Comparison of ENCODE assay signal across 18 cellular contexts in the genomic region with DNA sequence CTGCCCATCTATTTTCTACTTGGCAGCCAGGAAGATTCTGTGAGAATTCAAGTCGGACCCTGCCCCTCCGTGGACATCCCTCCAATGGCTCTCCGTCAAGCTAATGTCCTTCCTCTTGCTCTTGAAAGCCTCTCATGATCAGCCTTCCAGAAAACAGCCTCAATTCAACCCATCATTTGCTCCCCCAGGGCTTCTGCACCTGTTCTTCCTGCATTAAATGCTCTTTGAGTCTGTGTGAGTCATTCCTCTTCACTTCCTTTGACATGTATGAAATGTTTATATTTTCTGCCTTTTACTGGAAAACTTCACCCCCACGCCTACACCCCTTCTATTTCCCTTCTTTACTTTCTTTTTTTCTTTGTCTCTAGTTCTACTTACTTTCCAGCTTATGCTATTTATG.
"Had no signal": no experiment of that assay in that cellular context is flagged by ENCODE, and none has a peak within 500 bp of the region (broad histone marks: within the 10 kb centered on the region; RNA-seq: fewer than 3 reads in every experiment).

No MANE protein-coding gene starts in this region.

- H3K9me3 ChIP-seq: esophagus muscularis mucosa, psoas muscle had no signal

- ATAC-seq: activated CD4-positive, CD25-positive, alpha-beta regulatory T cell treated with anti-CD3 and anti-CD28 coated beads, Interleukin-2, amount 50 U/mL, for 24 hours; activated CD8-positive, alpha-beta memory T cell treated with anti-CD3 and anti-CD28 coated beads, Interleukin-2, amount 10 ng/mL, durations not matched to agents 7 days and 5 days; natural killer cell treated with Interleukin-12 subunit alpha and Interleukin-12 subunit beta and Interleukin-15 and Interleukin-18, amount 100 ng/mL, for 72 hours; psoas muscle; sciatic nerve had no signal

- H3K27me3 ChIP-seq: brain microvascular endothelial cell, dorsolateral prefrontal cortex, esophagus muscularis mucosa had no signal

- H3K36me3 ChIP-seq: brain microvascular endothelial cell, esophagus muscularis mucosa, left ventricle myocardium inferior had no signal

- H3K27ac ChIP-seq: brain microvascular endothelial cell, dorsolateral prefrontal cortex, esophagus muscularis mucosa, left ventricle myocardium inferior, psoas muscle had no signal

- H3K4me3 ChIP-seq: dorsolateral prefrontal cortex, esophagus muscularis mucosa, left ventricle myocardium inferior, psoas muscle had no signal

- DNase-seq: activated CD4-positive, alpha-beta T cell treated with anti-CD3 and anti-CD28 coated beads, Interleukin-2, amount 50 U/mL, for 4 hours; activated CD8-positive, alpha-beta memory T cell treated with anti-CD3 and anti-CD28 coated beads, Interleukin-2, amount 10 ng/mL, durations not matched to agents 7 days and 5 days; activated gamma-delta T cell; activated T-cell treated with anti-CD3 and anti-CD28 coated beads, Interleukin-2, amount 50 U/mL, for 48 hours; amygdala; brain microvascular endothelial cell; dorsolateral prefrontal cortex; left ventricle myocardium inferior; mesenchymal stem cell; psoas muscle; stimulated activated CD4-positive, alpha-beta T cell treated with anti-CD3 and anti-CD28 coated beads, Interleukin-2, amount 100 ng/mL, for 24 hours; stimulated activated naive CD4-positive, alpha-beta T cell; substantia nigra; trophoblast cell had no signal

- H3K4me1 ChIP-seq: esophagus muscularis mucosa, left ventricle myocardium inferior, psoas muscle had no signal
